ENCODE assay signal across 1 cellular context in the genomic region with DNA sequence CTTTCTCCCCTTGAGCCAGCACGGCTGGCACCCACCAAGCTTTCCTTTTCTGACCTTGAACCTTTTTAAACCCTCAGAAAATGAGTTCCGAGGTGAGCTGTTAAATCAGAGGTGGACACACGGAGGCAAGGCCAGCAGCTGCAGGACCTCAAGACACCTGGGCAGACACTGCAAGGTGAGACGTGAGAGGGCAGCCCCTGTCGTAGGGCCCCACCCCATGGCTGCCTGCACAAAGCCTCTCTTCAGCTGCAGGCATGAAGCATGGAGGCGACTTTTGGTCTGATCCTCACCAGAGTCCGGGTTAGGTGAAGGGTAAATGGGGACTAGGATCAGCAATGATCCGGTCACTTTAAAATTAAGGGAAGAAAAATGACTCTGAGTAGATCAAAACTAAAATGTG.
A peak's percentile ranks its signal among the peaks of the same experiment; 100 is the strongest.
TF ChIP-seq lines count a peak whose summit lies in the region.

No MANE protein-coding gene starts in this region.

TF ChIP-seq in HepG2, 621 proteins besides CTCF, POLR2A, EP300 and RAD21 (continued from another document and continues in another):
- 0 out of 2 replicates have a peak, but pooled peaks have one; percentile 63 for TF ChIP-seq BCL3 (CRISPR knock-in tag; IDR thresholded peaks at IDR 0.05)
- TF ChIP-seq U2AF2 (IDR thresholded peaks at IDR 0.05; ENCODE audit: low read depth, low read length): no peak
- TF ChIP-seq ZNF788 (CRISPR knock-in tag; IDR thresholded peaks at IDR 0.05; ENCODE audit: borderline replicate concordance): 0 out of 2 replicates have a peak, but pooled peaks have one; percentile 42
- no peak for TF ChIP-seq ZNF142 (CRISPR knock-in tag; IDR thresholded peaks at IDR 0.05)
- TF ChIP-seq MED13 (CRISPR knock-in tag; IDR thresholded peaks at IDR 0.05): peak; percentile 17; the same call in 1 of the 2 replicates
- no peak for TF ChIP-seq HNF4G (IDR thresholded peaks at IDR 0.05; ENCODE audit: borderline replicate concordance, low read depth, low read length)
- TF ChIP-seq HNF4G (CRISPR knock-in tag; IDR thresholded peaks at IDR 0.05; ENCODE audit: borderline replicate concordance, low read depth): 0 out of 2 replicates have a peak, but pooled peaks have one; percentile 28
- no peak for TF ChIP-seq NBN (conservative IDR thresholded peaks at IDR 0.05)
- 0 out of 2 replicates have a peak, but pooled peaks have one; percentile 30 for TF ChIP-seq NFATC3 (CRISPR knock-in tag; IDR thresholded peaks at IDR 0.05)
- no peak for TF ChIP-seq DNMT3B (CRISPR knock-in tag; conservative IDR thresholded peaks at IDR 0.05)
- TF ChIP-seq ZNF318 (CRISPR knock-in tag; IDR thresholded peaks at IDR 0.05): 0 out of 2 replicates have a peak, but pooled peaks have one; percentile 24
- TF ChIP-seq ZSCAN25 (CRISPR knock-in tag; IDR thresholded peaks at IDR 0.05): no peak
- TF ChIP-seq ETV5 (CRISPR knock-in tag; IDR thresholded peaks at IDR 0.05; ENCODE audit: borderline replicate concordance): no peak
- 0 out of 2 replicates have a peak, but pooled peaks have one; percentile 10 for TF ChIP-seq ZNF891 (CRISPR knock-in tag; IDR thresholded peaks at IDR 0.05)
- 0 out of 2 replicates have a peak, but pooled peaks have one; percentile 22 for TF ChIP-seq MYC (CRISPR knock-in tag; IDR thresholded peaks at IDR 0.05; ENCODE audit: borderline replicate concordance)
- 0 out of 2 replicates have a peak, but pooled peaks have one; percentile 7 for TF ChIP-seq ZNF543 (CRISPR knock-in tag; IDR thresholded peaks at IDR 0.05)
- 0 out of 2 replicates have a peak, but pooled peaks have one; percentile 18 for TF ChIP-seq ZMYM2 (CRISPR knock-in tag; IDR thresholded peaks at IDR 0.05)
- 0 out of 2 replicates have a peak, but pooled peaks have one; percentile 12 for TF ChIP-seq ZFY (CRISPR knock-in tag; IDR thresholded peaks at IDR 0.05)
- no peak for TF ChIP-seq SP1 (IDR thresholded peaks at IDR 0.05)
- 0 out of 2 replicates have a peak, but pooled peaks have one; percentile 13 for TF ChIP-seq SP1 (CRISPR knock-in tag; IDR thresholded peaks at IDR 0.05)
- TF ChIP-seq ZNF607 (CRISPR knock-in tag; IDR thresholded peaks at IDR 0.05; ENCODE audit: borderline replicate concordance): no peak
- no peak for TF ChIP-seq ZNF343 (CRISPR knock-in tag; IDR thresholded peaks at IDR 0.05)
- TF ChIP-seq PITX1 (CRISPR knock-in tag; IDR thresholded peaks at IDR 0.05): no peak
- TF ChIP-seq STAG1 (CRISPR knock-in tag; IDR thresholded peaks at IDR 0.05): peak; percentile 26; the same call in 1 of the 2 replicates
- TF ChIP-seq MAZ (IDR thresholded peaks at IDR 0.05; ENCODE audit: borderline replicate concordance, low read depth, low read length): no peak
- no peak for TF ChIP-seq MAZ (CRISPR knock-in tag; IDR thresholded peaks at IDR 0.05; ENCODE audit: low read depth)
- TF ChIP-seq ZNF549 (CRISPR knock-in tag; IDR thresholded peaks at IDR 0.05): 0 out of 2 replicates have a peak, but pooled peaks have one; percentile 48
- TF ChIP-seq ZNF883 (CRISPR knock-in tag; IDR thresholded peaks at IDR 0.05; ENCODE audit: not compliant biosample characterization): peak; percentile 39
- no peak for TF ChIP-seq EHMT2 (IDR thresholded peaks at IDR 0.05; ENCODE audit: borderline replicate concordance, low read depth, low read length)
- 0 out of 2 replicates have a peak, but pooled peaks have one; percentile 14 for TF ChIP-seq PATZ1 (CRISPR knock-in tag; IDR thresholded peaks at IDR 0.05)
- TF ChIP-seq, protein P1, sequence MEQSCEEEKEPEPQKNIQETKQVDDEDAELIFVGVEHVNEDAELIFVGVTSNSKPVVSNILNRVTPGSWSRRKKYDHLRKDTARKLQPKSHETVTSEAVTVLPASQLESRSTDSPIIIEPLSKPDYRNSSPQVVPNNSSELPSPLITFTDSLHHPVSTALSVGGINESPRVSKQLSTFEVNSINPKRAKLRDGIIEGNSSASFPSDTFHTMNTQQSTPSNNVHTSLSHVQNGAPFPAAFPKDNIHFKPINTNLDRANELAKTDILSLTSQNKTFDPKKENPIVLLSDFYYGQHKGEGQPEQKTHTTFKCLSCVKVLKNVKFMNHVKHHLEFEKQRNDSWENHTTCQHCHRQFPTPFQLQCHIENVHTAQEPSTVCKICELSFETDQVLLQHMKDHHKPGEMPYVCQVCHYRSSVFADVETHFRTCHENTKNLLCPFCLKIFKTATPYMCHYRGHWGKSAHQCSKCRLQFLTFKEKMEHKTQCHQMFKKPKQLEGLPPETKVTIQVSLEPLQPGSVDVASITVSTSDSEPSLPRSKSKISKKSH (CRISPR knock-in tag; IDR thresholded peaks at IDR 0.05; ENCODE audit: borderline replicate concordance): peak; percentile 71; the same call in 1 of the 2 replicates
- TF ChIP-seq FOXJ3 (CRISPR knock-in tag; IDR thresholded peaks at IDR 0.05; ENCODE audit: borderline replicate concordance): no peak
- TF ChIP-seq ZMYM4 (CRISPR knock-in tag; IDR thresholded peaks at IDR 0.05): no peak
